Comparison of ENCODE assay signal across 8 cellular contexts in genomic region chr9:4740373-4740622, GRCh38.
A peak's percentile ranks its signal among the peaks of the same experiment; 100 is the strongest.
DNase-seq lines count a peak whose midpoint lies in the region; ATAC-seq and TF ChIP-seq lines count a peak whose summit lies in the region.

No MANE protein-coding gene starts in this region.

- ATAC-seq in GM18907 (IDR thresholded peaks at IDR 0.05; ENCODE audit: unreplicated experiment) = no peak

- TF ChIP-seq CTCF in VCaP (conservative IDR thresholded peaks at IDR 0.05) (no peak), GM10266 (IDR thresholded peaks at IDR 0.05; ENCODE audit: control insufficient read depth, insufficient read depth, low read depth, missing control alignments) (no peak)

- H3K4me3 ChIP-seq in skin epidermis = peak overlapping the region; percentile 75 to 89 (median 78)

- H3K27ac ChIP-seq in VCaP = peak overlapping the region; percentile 87
- H3K27ac ChIP-seq in skin epidermis = peak overlapping the region; percentile 54 to 97 (median 90)

- DNase-seq in NCI-H2227 treated with DMSO at 0.1 percent for 48 hours (lab: John Stamatoyannopoulos, UW) = peak; percentile 7
- no peak for DNase-seq in NCI-H2227 (lab: John Stamatoyannopoulos, UW; ENCODE audit: unreplicated experiment)
- DNase-seq in hepatic stellate cell (ENCODE audit: low spot score) = peak; percentile 29
- DNase-seq in SW480 (ENCODE audit: low spot score) = no peak
- DNase-seq in GM10266 (ENCODE audit: extremely low spot score) = no peak

Comparison
In these comparisons a context has a peak if more than half of its experiments do, and no peak if none do; other contexts are left out.
1. DNase-seq: peak in NCI-H2227 treated with DMSO at 0.1 percent for 48 hours (single experiment) and hepatic stellate cell (single experiment); none in NCI-H2227 (single experiment), SW480 (single experiment) and GM10266 (single experiment).